23 cellular contexts compared by ENCODE assay signal in genomic region chr1:207071426-207071825, GRCh38. TPM values are rescaled to one million over a fixed set of nuclear protein-coding genes. Genes with fewer than 3 reads are reported as not detected.
A peak's percentile ranks its signal among the peaks of the same experiment; 100 is the strongest.
DNase-seq lines count a peak whose midpoint lies in the region; ATAC-seq and TF ChIP-seq lines count a peak whose summit lies in the region.
"Had no signal": no experiment of that assay in that cellular context is flagged by ENCODE, and none has a peak within 500 bp of the region (broad histone marks: within the 10 kb centered on the region; RNA-seq: fewer than 3 reads in every experiment).

No MANE protein-coding gene starts in this region.

- peaks cover 26% of the 10 kb centered on the region for H3K36me3 Mint-ChIP-seq in activated CD8-positive, alpha-beta T cell treated with anti-CD3 and anti-CD28 coated beads, Interleukin-2, amount 10 ng/mL, durations not matched to agents 7 days and 5 days (ENCODE audit: low read depth)
- H3K36me3 Mint-ChIP-seq in activated CD8-positive, alpha-beta T cell treated with anti-CD3 and anti-CD28 coated beads for 36 hours (ENCODE audit: low read depth): peaks cover 9% of the 10 kb centered on the region
- peaks cover 0 to 26% (median 14%) of the 10 kb centered on the region in 5 donors for H3K36me3 Mint-ChIP-seq in naive thymus-derived CD4-positive, alpha-beta T cell
- H3K36me3 Mint-ChIP-seq in T-helper 2 cell treated with Interferon-gamma antibody and Interleukin-4, amounts not matched to agents 5 μg/mL and 100 μg/mL, for 36 hours (ENCODE audit: low read depth): no peaks in the 10 kb centered on the region

- H3K27ac Mint-ChIP-seq in activated CD8-positive, alpha-beta T cell treated with anti-CD3 and anti-CD28 coated beads, Interleukin-2, amount 10 ng/mL, durations not matched to agents 7 days and 5 days: peak overlapping the region; percentile 88
- H3K27ac Mint-ChIP-seq in activated CD8-positive, alpha-beta T cell treated with anti-CD3 and anti-CD28 coated beads for 36 hours: no peak overlapping the region
- peak overlapping the region in 8 of 9 donors; percentile 69 to 95 (median 71) for H3K27ac Mint-ChIP-seq in naive thymus-derived CD4-positive, alpha-beta T cell
- no peak overlapping the region for H3K27ac Mint-ChIP-seq in T-helper 2 cell treated with Interferon-gamma antibody and Interleukin-4, amounts not matched to agents 5 μg/mL and 100 μg/mL, for 36 hours
- H3K27ac Mint-ChIP-seq: GM23338 had no signal

- H3K9me3 ChIP-seq in naive thymus-derived CD4-positive, alpha-beta T cell (ENCODE audit: control insufficient read depth in 2 of 3, low read length in 3 of 3): no peaks in the 10 kb centered on the region
- H3K9me3 ChIP-seq in thyroid gland: no peaks in the 10 kb centered on the region
- no peaks in the 10 kb centered on the region for H3K9me3 ChIP-seq in effector memory CD4-positive, alpha-beta T cell (ENCODE audit: control insufficient read depth, low read length)
- H3K9me3 ChIP-seq: BE2C had no signal

- no peaks in the 10 kb centered on the region for H3K36me3 ChIP-seq in naive thymus-derived CD4-positive, alpha-beta T cell (ENCODE audit: control insufficient read depth in 2 of 3, insufficient read depth in 3 of 3, low read length in 3 of 3)
- peaks cover 34 to 51% of the 10 kb centered on the region in 2 donors for H3K36me3 ChIP-seq in thyroid gland
- H3K36me3 ChIP-seq in effector memory CD4-positive, alpha-beta T cell (ENCODE audit: control insufficient read depth, insufficient read depth, low read length): no peaks in the 10 kb centered on the region
- H3K36me3 ChIP-seq: BE2C had no signal

- CTCF ChIA-PET in activated CD8-positive, alpha-beta T cell treated with anti-CD3 and anti-CD28 coated beads, Interleukin-2, amount 10 ng/mL, durations not matched to agents 7 days and 5 days (lab: Charles Lee): interaction anchor here (0.6 to 3.4 kb wide), 18 partner anchors 9 to 428 kb away, joined by 3 to 21 read pairs (median 5); partner anchors contain the start of genes FCMR and PFKFB2
- CTCF ChIA-PET in activated CD8-positive, alpha-beta T cell treated with anti-CD3 and anti-CD28 coated beads for 36 hours (lab: Charles Lee): interaction anchor here (0.9 to 8.0 kb wide), 7 partner anchors 9 to 428 kb away, joined by 3 to 49 read pairs (median 5); partner anchors contain the start of gene YOD1
- CTCF ChIA-PET in naive thymus-derived CD4-positive, alpha-beta T cell (lab: Charles Lee): interaction anchor here (0.7 to 2.6 kb wide), 7 partner anchors 12 to 333 kb away, joined by 3 to 9 read pairs (median 4); no protein-coding TSS in a partner anchor

- peak overlapping the region; percentile 5 for H3K27ac ChIP-seq in naive thymus-derived CD4-positive, alpha-beta T cell (ENCODE audit: low read depth, low read length)
- H3K27ac ChIP-seq in thyroid gland: peak overlapping the region in 2 of 3 donors; percentile 32 to 98
- no peak overlapping the region for H3K27ac ChIP-seq in effector memory CD4-positive, alpha-beta T cell (ENCODE audit: insufficient read depth, low read length, poor library complexity, severe bottlenecking)
- H3K27ac ChIP-seq: 22Rv1, PC-9 had no signal

- H3K4me1 Mint-ChIP-seq in activated CD8-positive, alpha-beta T cell treated with anti-CD3 and anti-CD28 coated beads, Interleukin-2, amount 10 ng/mL, durations not matched to agents 7 days and 5 days (ENCODE audit: low read depth): peaks cover 53% of the 10 kb centered on the region
- peaks cover 25% of the 10 kb centered on the region for H3K4me1 Mint-ChIP-seq in activated CD8-positive, alpha-beta T cell treated with anti-CD3 and anti-CD28 coated beads for 36 hours (ENCODE audit: low read depth)
- H3K4me1 Mint-ChIP-seq in naive thymus-derived CD4-positive, alpha-beta T cell: peaks cover 26 to 47% (median 42%) of the 10 kb centered on the region in 7 donors
- H3K4me1 Mint-ChIP-seq in T-helper 2 cell treated with Interferon-gamma antibody and Interleukin-4, amounts not matched to agents 5 μg/mL and 100 μg/mL, for 36 hours (ENCODE audit: low read depth): peaks cover 21% of the 10 kb centered on the region
- H3K4me1 Mint-ChIP-seq: GM23338, H9 had no signal

- WGBS in thyroid gland, 2 donors: 91 to 92% methylated on average over 6 of the region's 6 CpGs

- no peak for TF ChIP-seq CTCF in activated CD8-positive, alpha-beta T cell treated with anti-CD3 and anti-CD28 coated beads for 36 hours (IDR thresholded peaks at IDR 0.05)
- no peak for TF ChIP-seq CTCF in thyroid gland (IDR thresholded peaks at IDR 0.05)

- H3K9me3 Mint-ChIP-seq in activated CD8-positive, alpha-beta T cell treated with anti-CD3 and anti-CD28 coated beads, Interleukin-2, amount 10 ng/mL, durations not matched to agents 7 days and 5 days (ENCODE audit: insufficient read depth): no peaks in the 10 kb centered on the region
- H3K9me3 Mint-ChIP-seq in activated CD8-positive, alpha-beta T cell treated with anti-CD3 and anti-CD28 coated beads for 36 hours: no peaks in the 10 kb centered on the region
- no peaks in the 10 kb centered on the region for H3K9me3 Mint-ChIP-seq in naive thymus-derived CD4-positive, alpha-beta T cell
- no peaks in the 10 kb centered on the region for H3K9me3 Mint-ChIP-seq in T-helper 2 cell treated with Interferon-gamma antibody and Interleukin-4, amounts not matched to agents 5 μg/mL and 100 μg/mL, for 36 hours
- H3K9me3 Mint-ChIP-seq: GM23338, H9 had no signal

- H3K4me1 ChIP-seq in naive thymus-derived CD4-positive, alpha-beta T cell (ENCODE audit: control insufficient read depth in 2 of 2, insufficient read depth in 2 of 2, low read length in 2 of 2): peaks cover 6 to 29% of the 10 kb centered on the region in 2 donors
- peaks cover 37 to 38% of the 10 kb centered on the region in 2 donors for H3K4me1 ChIP-seq in thyroid gland
- H3K4me1 ChIP-seq in effector memory CD4-positive, alpha-beta T cell (ENCODE audit: control insufficient read depth, insufficient read depth, low read length, poor library complexity, severe bottlenecking): peaks cover 4% of the 10 kb centered on the region
- H3K4me1 ChIP-seq: BE2C had no signal

- no peaks in the 10 kb centered on the region for H3K27me3 Mint-ChIP-seq in activated CD8-positive, alpha-beta T cell treated with anti-CD3 and anti-CD28 coated beads, Interleukin-2, amount 10 ng/mL, durations not matched to agents 7 days and 5 days (ENCODE audit: low read depth)
- H3K27me3 Mint-ChIP-seq in activated CD8-positive, alpha-beta T cell treated with anti-CD3 and anti-CD28 coated beads for 36 hours: no peaks in the 10 kb centered on the region
- H3K27me3 Mint-ChIP-seq in naive thymus-derived CD4-positive, alpha-beta T cell: peaks cover 0 to 25% (median 0%) of the 10 kb centered on the region in 5 donors
- H3K27me3 Mint-ChIP-seq in T-helper 2 cell treated with Interferon-gamma antibody and Interleukin-4, amounts not matched to agents 5 μg/mL and 100 μg/mL, for 36 hours (ENCODE audit: low read depth): peaks cover 20% of the 10 kb centered on the region

- intact Hi-C loops in activated CD8-positive, alpha-beta T cell treated with anti-CD3 and anti-CD28 coated beads for 36 hours (cut with micrococcal nuclease): no loop called here
- intact Hi-C loops in naive thymus-derived CD4-positive, alpha-beta T cell (cut with micrococcal nuclease): loop anchor here in 1 of 2 donors (1.0 kb wide), 1 partner anchor 18 kb away; the partner anchor contains the start of gene PFKFB2
- intact Hi-C loops in thyroid gland (cut with DNase I): loop anchor here (10.0 kb wide), 1 partner anchor 67 kb away; no protein-coding TSS in a partner anchor

- POLR2A ChIA-PET in activated CD8-positive, alpha-beta T cell treated with anti-CD3 and anti-CD28 coated beads, Interleukin-2, amount 10 ng/mL, durations not matched to agents 7 days and 5 days (lab: Charles Lee): interaction anchor here (0.8 kb wide), 2 partner anchors 11 to 250 kb away, joined by 3 read pairs; partner anchors contain the start of gene CD55
- POLR2A ChIA-PET in activated CD8-positive, alpha-beta T cell treated with anti-CD3 and anti-CD28 coated beads for 36 hours (lab: Charles Lee): interaction anchor here (0.6 to 2.7 kb wide), 3 partner anchors 18 to 1280 kb away, joined by 3 to 9 read pairs (median 3); partner anchors contain the start of gene PFKFB2
- POLR2A ChIA-PET in naive thymus-derived CD4-positive, alpha-beta T cell (lab: Charles Lee): interaction anchor here (0.6 to 2.0 kb wide), 6 partner anchors 19 to 337 kb away, joined by 3 to 10 read pairs (median 4); partner anchors contain the start of gene PFKFB2

- peak; percentile 19 for DNase-seq in activated CD8-positive, alpha-beta T cell treated with anti-CD3 and anti-CD28 coated beads, Interleukin-2, amount 10 ng/mL, durations not matched to agents 7 days and 5 days
- no peak for DNase-seq in activated CD8-positive, alpha-beta T cell treated with anti-CD3 and anti-CD28 coated beads for 36 hours
- DNase-seq in stimulated activated naive CD4-positive, alpha-beta T cell (lab: John Stamatoyannopoulos, UW): peak in 5 of 6 experiments; percentile 7 to 68 (median 51)
- DNase-seq in stimulated activated naive CD4-positive, alpha-beta T cell treated with Interleukin-2 at 50 U/mL for 16 hours (lab: John Stamatoyannopoulos, UW): no peak
- peak in 7 of 9 donors; percentile 53 to 77 (median 64) for DNase-seq in naive thymus-derived CD4-positive, alpha-beta T cell
- no peak for DNase-seq in thyroid gland
- DNase-seq in effector memory CD4-positive, alpha-beta T cell: no peak
- DNase-seq in T-helper 2 cell treated with Interferon-gamma antibody and Interleukin-4, amounts not matched to agents 5 μg/mL and 100 μg/mL, for 36 hours (ENCODE audit: low spot score): no peak
- DNase-seq: BE2C, H9, NCI-H1048, NCI-H1417, NCI-H1694, NCI-H2029 treated with DMSO at 0.1 percent for 48 hours, NCI-H446 treated with DMSO at 0.1 percent for 48 hours, NCI-H526, PC-9, RPMI8226, SHP77 had no signal

- H3K4me3 Mint-ChIP-seq in activated CD8-positive, alpha-beta T cell treated with anti-CD3 and anti-CD28 coated beads, Interleukin-2, amount 10 ng/mL, durations not matched to agents 7 days and 5 days: peak overlapping the region; percentile 37
- H3K4me3 Mint-ChIP-seq in activated CD8-positive, alpha-beta T cell treated with anti-CD3 and anti-CD28 coated beads for 36 hours: no peak overlapping the region
- peak overlapping the region in 9 of 10 donors; percentile 64 to 87 (median 72) for H3K4me3 Mint-ChIP-seq in naive thymus-derived CD4-positive, alpha-beta T cell
- H3K4me3 Mint-ChIP-seq in T-helper 2 cell treated with Interferon-gamma antibody and Interleukin-4, amounts not matched to agents 5 μg/mL and 100 μg/mL, for 36 hours: no peak overlapping the region
- H3K4me3 Mint-ChIP-seq: GM23338, H9 had no signal

- no peak for TF ChIP-seq POLR2A in thyroid gland (IDR thresholded peaks at IDR 0.05)

- peak; percentile 20 for ATAC-seq in activated CD8-positive, alpha-beta T cell treated with anti-CD3 and anti-CD28 coated beads, Interleukin-2, amount 10 ng/mL, durations not matched to agents 7 days and 5 days
- no peak for ATAC-seq in activated CD8-positive, alpha-beta T cell treated with anti-CD3 and anti-CD28 coated beads for 36 hours
- peak; percentile 74 for ATAC-seq in naive thymus-derived CD4-positive, alpha-beta T cell
- ATAC-seq: GM23338 had no signal

- H3K27me3 ChIP-seq in naive thymus-derived CD4-positive, alpha-beta T cell (ENCODE audit: control insufficient read depth in 2 of 2, insufficient read depth in 2 of 2, low read length in 2 of 2): no peaks in the 10 kb centered on the region
- no peaks in the 10 kb centered on the region for H3K27me3 ChIP-seq in thyroid gland
- no peaks in the 10 kb centered on the region for H3K27me3 ChIP-seq in effector memory CD4-positive, alpha-beta T cell (replicated peaks; ENCODE audit: control insufficient read depth, insufficient read depth, low read length, poor library complexity, severe bottlenecking)

- peak overlapping the region; percentile 11 for H3K4me3 ChIP-seq in naive thymus-derived CD4-positive, alpha-beta T cell (ENCODE audit: low read length)
- H3K4me3 ChIP-seq in thyroid gland (replicated peaks in 1 of 3): no peak overlapping the region
- H3K4me3 ChIP-seq in effector memory CD4-positive, alpha-beta T cell (ENCODE audit: insufficient read depth, low read depth, low read length, poor library complexity, severe bottlenecking): no peak overlapping the region
- H3K4me3 ChIP-seq: GM23338, PC-9 had no signal

RNA-seq across cellular contexts. Expression of gene C4BPB, which starts 17.2 kb away (rescaled TPM):
- 1 to 10 TPM; 1.7 to 3.2 TPM for total RNA-seq in activated CD8-positive, alpha-beta T cell treated with anti-CD3 and anti-CD28 coated beads, Interleukin-2, amount 10 ng/mL, durations not matched to agents 7 days and 5 days
- 1 to 10 TPM; 2.1 to 2.2 TPM for total RNA-seq in activated CD8-positive, alpha-beta T cell treated with anti-CD3 and anti-CD28 coated beads for 36 hours
- total RNA-seq in naive thymus-derived CD4-positive, alpha-beta T cell: 1 to 10 TPM; 1.2 to 4.9 (median 3.1) TPM
- polyA plus RNA-seq in naive thymus-derived CD4-positive, alpha-beta T cell: under 1 TPM; 0.45 to 0.60 TPM
- total RNA-seq in thyroid gland: not detected
- total RNA-seq: GM23338, H9, SK-MEL-5 had no signal
- polyA plus RNA-seq: GM23338 had no signal

RNA-seq across cellular contexts. Expression of gene PFKFB2, which starts 18.4 kb away (rescaled TPM):
- total RNA-seq in activated CD8-positive, alpha-beta T cell treated with anti-CD3 and anti-CD28 coated beads, Interleukin-2, amount 10 ng/mL, durations not matched to agents 7 days and 5 days: 1 to 10 TPM; 5.0 to 6.6 TPM
- total RNA-seq in activated CD8-positive, alpha-beta T cell treated with anti-CD3 and anti-CD28 coated beads for 36 hours: 1 to 10 TPM; 3.5 to 4.3 TPM
- 1 to 10 TPM; 2.3 to 4.6 (median 3.8) TPM for total RNA-seq in naive thymus-derived CD4-positive, alpha-beta T cell
- polyA plus RNA-seq in naive thymus-derived CD4-positive, alpha-beta T cell: 1 to 10 TPM in 1 of 2 donors, under 1 TPM in 1; 0.64 to 2.2 TPM
- 100 to 1,000 TPM in 2 of 4 donors, 10 to 100 TPM in 2; 87.7 to 191 (median 110) TPM for total RNA-seq in thyroid gland

RNA-seq across cellular contexts. Expression of gene YOD1, which starts 20.4 kb away (rescaled TPM):
- total RNA-seq in activated CD8-positive, alpha-beta T cell treated with anti-CD3 and anti-CD28 coated beads, Interleukin-2, amount 10 ng/mL, durations not matched to agents 7 days and 5 days: 1 to 10 TPM; 7.7 to 8.7 TPM
- total RNA-seq in activated CD8-positive, alpha-beta T cell treated with anti-CD3 and anti-CD28 coated beads for 36 hours: 1 to 10 TPM; 7.4 to 7.5 TPM
- total RNA-seq in naive thymus-derived CD4-positive, alpha-beta T cell: 10 to 100 TPM in 1 of 5 experiments, 1 to 10 TPM in 4; 7.4 to 12.8 (median 9.9) TPM
- under 1 TPM; 0.81 to 0.99 TPM for polyA plus RNA-seq in naive thymus-derived CD4-positive, alpha-beta T cell
- 10 to 100 TPM; 11.6 to 17.7 (median 13.5) TPM for total RNA-seq in thyroid gland

RNA-seq across cellular contexts. Expression of gene C4BPA, which starts 32.6 kb away (rescaled TPM):
- total RNA-seq in activated CD8-positive, alpha-beta T cell treated with anti-CD3 and anti-CD28 coated beads, Interleukin-2, amount 10 ng/mL, durations not matched to agents 7 days and 5 days: not detected
- not detected for total RNA-seq in activated CD8-positive, alpha-beta T cell treated with anti-CD3 and anti-CD28 coated beads for 36 hours
- not detected for total RNA-seq in naive thymus-derived CD4-positive, alpha-beta T cell
- polyA plus RNA-seq in naive thymus-derived CD4-positive, alpha-beta T cell: not detected
- total RNA-seq in thyroid gland: not detected
- total RNA-seq: Daoy, GM23338, H9, PC-9, SK-MEL-5 had no signal
- polyA plus RNA-seq: GM23338 had no signal

RNA-seq across cellular contexts. Expression of gene C1orf116, which starts 38.9 kb away (rescaled TPM):
- total RNA-seq in activated CD8-positive, alpha-beta T cell treated with anti-CD3 and anti-CD28 coated beads, Interleukin-2, amount 10 ng/mL, durations not matched to agents 7 days and 5 days: not detected
- under 1 TPM; 0.07 to 0.13 TPM for total RNA-seq in activated CD8-positive, alpha-beta T cell treated with anti-CD3 and anti-CD28 coated beads for 36 hours
- under 1 TPM in 2 of 5 experiments, not detected in 3; 0.11 to 0.15 TPM for total RNA-seq in naive thymus-derived CD4-positive, alpha-beta T cell
- polyA plus RNA-seq in naive thymus-derived CD4-positive, alpha-beta T cell: not detected
- 10 to 100 TPM in 3 of 4 donors, 1 to 10 TPM in 1; 7.1 to 24.6 (median 13.3) TPM for total RNA-seq in thyroid gland

Comparison
In these comparisons a context has a peak if more than half of its experiments do, and no peak if none do; other contexts are left out.
1. DNase-seq: peak in activated CD8-positive, alpha-beta T cell treated with anti-CD3 and anti-CD28 coated beads, Interleukin-2, amount 10 ng/mL, durations not matched to agents 7 days and 5 days (single experiment), stimulated activated naive CD4-positive, alpha-beta T cell (5 of 6) and naive thymus-derived CD4-positive, alpha-beta T cell (7 of 9); none in activated CD8-positive, alpha-beta T cell treated with anti-CD3 and anti-CD28 coated beads for 36 hours (single experiment), stimulated activated naive CD4-positive, alpha-beta T cell treated with Interleukin-2 at 50 U/mL for 16 hours (single experiment), thyroid gland (0 of 2), effector memory CD4-positive, alpha-beta T cell (0 of 3) and T-helper 2 cell treated with Interferon-gamma antibody and Interleukin-4, amounts not matched to agents 5 μg/mL and 100 μg/mL, for 36 hours (single experiment).
2. H3K27ac Mint-ChIP-seq: peak in activated CD8-positive, alpha-beta T cell treated with anti-CD3 and anti-CD28 coated beads, Interleukin-2, amount 10 ng/mL, durations not matched to agents 7 days and 5 days (single experiment) and naive thymus-derived CD4-positive, alpha-beta T cell (8 of 9); none in activated CD8-positive, alpha-beta T cell treated with anti-CD3 and anti-CD28 coated beads for 36 hours (single experiment) and T-helper 2 cell treated with Interferon-gamma antibody and Interleukin-4, amounts not matched to agents 5 μg/mL and 100 μg/mL, for 36 hours (single experiment).
3. H3K4me3 Mint-ChIP-seq: peak in activated CD8-positive, alpha-beta T cell treated with anti-CD3 and anti-CD28 coated beads, Interleukin-2, amount 10 ng/mL, durations not matched to agents 7 days and 5 days (single experiment) and naive thymus-derived CD4-positive, alpha-beta T cell (9 of 10); none in activated CD8-positive, alpha-beta T cell treated with anti-CD3 and anti-CD28 coated beads for 36 hours (single experiment) and T-helper 2 cell treated with Interferon-gamma antibody and Interleukin-4, amounts not matched to agents 5 μg/mL and 100 μg/mL, for 36 hours (single experiment).
4. RNA of gene PFKFB2, which starts 18.4 kb away (total RNA-seq): 87.7 to 191 TPM in thyroid gland; 5.0 to 6.6 TPM in activated CD8-positive, alpha-beta T cell treated with anti-CD3 and anti-CD28 coated beads, Interleukin-2, amount 10 ng/mL, durations not matched to agents 7 days and 5 days, 3.5 to 4.3 TPM in activated CD8-positive, alpha-beta T cell treated with anti-CD3 and anti-CD28 coated beads for 36 hours and 2.3 to 4.6 TPM in naive thymus-derived CD4-positive, alpha-beta T cell; every median in the first group is over 10 times any median in the second.